23 cellular contexts compared by ENCODE assay signal in genomic region chr11:119405986-119406385, GRCh38.
"Had no signal": no experiment of that assay in that cellular context is flagged by ENCODE, and none has a peak within 500 bp of the region (broad histone marks: within the 10 kb centered on the region; RNA-seq: fewer than 3 reads in every experiment).

No MANE protein-coding gene starts in this region.

- ATAC-seq: activated T-cell treated with anti-CD3 and anti-CD28 coated beads, Interleukin-2, amount 50 U/mL, for 72 hours; gastroesophageal sphincter; left ventricle myocardium superior; natural killer cell treated with Interleukin-12 subunit alpha and Interleukin-12 subunit beta and Interleukin-15 and Interleukin-18, amount 100 ng/mL, for 72 hours; pancreas; psoas muscle; right cardiac atrium had no signal

- H3K4me3 ChIP-seq: gastroesophageal sphincter, pancreas, psoas muscle, thyroid gland had no signal

- DNase-seq: activated B cell treated with CpG ODN at 0.5 μM for 24 hours; activated CD4-positive, alpha-beta T cell treated with anti-CD3 and anti-CD28 coated beads for 4 hours; activated CD4-positive, alpha-beta T cell treated with anti-CD3 and anti-CD28 coated beads, Interleukin-2, amount 50 U/mL, for 48 hours; activated effector memory CD4-positive, alpha-beta T cell treated with Interleukin-2 at 50 U/mL for 16 hours; activated naive CD4-positive, alpha-beta T cell treated with anti-CD3 and anti-CD28 coated beads for 36 hours; activated naive CD8-positive, alpha-beta T cell treated with anti-CD3 and anti-CD28 coated beads, Interleukin-2, amount 10 ng/mL, durations not matched to agents 7 days and 5 days; activated T-cell treated with anti-CD3 and anti-CD28 coated beads, Interleukin-2, amount 50 U/mL, for 72 hours; amygdala; cortex of kidney; head of caudate nucleus; hypothalamus; left ventricle myocardium superior; mammary epithelial cell; pancreas; psoas muscle; right cardiac atrium; stimulated activated CD4-positive, alpha-beta T cell treated with anti-CD3 and anti-CD28 coated beads, Interleukin-12 subunit alpha, Interleukin-12 subunit beta, amount 100 ng/mL, for 4 hours; stimulated activated CD4-positive, alpha-beta T cell treated with anti-CD3 and anti-CD28 coated beads, Interleukin-4, amount 100 ng/mL, for 4 hours; substantia nigra; T-helper 9 cell; thyroid gland had no signal
